8 cellular contexts compared by ENCODE assay signal in genomic region chr13:74040200-74040599, GRCh38.
DNase-seq lines count a peak whose midpoint lies in the region; ATAC-seq and TF ChIP-seq lines count a peak whose summit lies in the region.

No MANE protein-coding gene starts in this region.

- H2BK5ac ChIP-seq in trophoblast cell (ENCODE audit: low read depth, low read length, poor library complexity) = no peak overlapping the region

- H3K79me2 ChIP-seq in trophoblast cell (ENCODE audit: control insufficient read depth, insufficient read depth, low read length, poor library complexity) = peaks cover 2% of the 10 kb centered on the region

- H2AK5ac ChIP-seq in trophoblast cell (ENCODE audit: low read length) = no peak overlapping the region

- H3K9ac ChIP-seq in trophoblast cell (ENCODE audit: low read length) = no peak overlapping the region

- no peak overlapping the region for H3K4ac ChIP-seq in trophoblast cell (ENCODE audit: low read depth, low read length)

- H4K91ac ChIP-seq in trophoblast cell (ENCODE audit: low read depth, low read length) = no peak overlapping the region

- no peaks in the 10 kb centered on the region for H3K36me3 ChIP-seq in trophoblast cell (ENCODE audit: control insufficient read depth in 1 of 2, insufficient read depth in 2 of 2, low read length in 2 of 2)

- WGBS in trophoblast cell (ENCODE audit: extremely low coverage, insufficient coverage, insufficient read length) = no CpG with 5 or more reads among the region's 4 CpGs

- POLR2A ChIA-PET in GM10248 (lab: Yijun Ruan, JAX) = no interaction called here

- H2BK12ac ChIP-seq in trophoblast cell (ENCODE audit: low read length) = no peak overlapping the region

- ATAC-seq in GM21367 (IDR thresholded peaks at IDR 0.05; ENCODE audit: unreplicated experiment) = peak; percentile 91
- ATAC-seq in HG03520 (IDR thresholded peaks at IDR 0.05; ENCODE audit: unreplicated experiment) = peak; percentile 95

- TF ChIP-seq CTCF in GM10248 (IDR thresholded peaks at IDR 0.05; ENCODE audit: control extremely low read depth, extremely low read depth, low read depth, missing control alignments) (peak; percentile 39), fibroblast of pulmonary artery (IDR thresholded peaks at IDR 0.05; ENCODE audit: low read length, missing control alignments) (peak; percentile 53)

- H3K4me3 ChIP-seq in fibroblast of pulmonary artery (replicated peaks; ENCODE audit: low read depth, low read length) = no peak overlapping the region
- H3K4me3 ChIP-seq in trophoblast cell (ENCODE audit: low read depth, low read length) = no peak overlapping the region

- H3K23ac ChIP-seq in trophoblast cell (ENCODE audit: low read length) = no peak overlapping the region

- no peak overlapping the region for H3K4me2 ChIP-seq in trophoblast cell (ENCODE audit: low read length)

- no peaks in the 10 kb centered on the region for H3K9me3 ChIP-seq in trophoblast cell (ENCODE audit: insufficient read depth, low read depth, low read length)

- CTCF ChIA-PET in GM10248 (lab: Yijun Ruan, JAX) = interaction anchor here (0.5 to 2.0 kb wide), 8 partner anchors 9 to 228 kb away, joined by 3 to 7 read pairs (median 4); no protein-coding TSS in a partner anchor

- peaks cover 5% of the 10 kb centered on the region for H3K79me1 ChIP-seq in trophoblast cell (ENCODE audit: low read length)

- no peak overlapping the region for H3K27ac ChIP-seq in trophoblast cell (ENCODE audit: low read depth, low read length)

- peaks cover 11 to 12% of the 10 kb centered on the region in 2 experiments for H3K4me1 ChIP-seq in trophoblast cell (ENCODE audit: control insufficient read depth in 1 of 2, insufficient read depth in 2 of 2, low read length in 2 of 2)

- no peak overlapping the region for H2AFZ ChIP-seq in trophoblast cell (ENCODE audit: insufficient read depth, low read length, poor library complexity)

- H3K14ac ChIP-seq in trophoblast cell (ENCODE audit: low read length) = no peak overlapping the region

- H2BK120ac ChIP-seq in trophoblast cell (ENCODE audit: insufficient read depth, low read length, poor library complexity) = no peak overlapping the region

- DNase-seq in GM10248 (ENCODE audit: extremely low spot score) (peak; percentile 44), SK-N-DZ (ENCODE audit: low spot score) (peak; percentile 56), fibroblast of pulmonary artery (ENCODE audit: low read depth) (peak; percentile 36), trophoblast cell (peak; percentile 10 to 51), mucosa of gallbladder (ENCODE audit: low spot score) (no peak), kidney glomerular epithelial cell (lab: John Stamatoyannopoulos, UW) (no peak)

- no peak overlapping the region for H4K8ac ChIP-seq in trophoblast cell (ENCODE audit: low read depth, low read length)

- H4K12ac ChIP-seq in trophoblast cell (ENCODE audit: low read depth, low read length) = no peak overlapping the region

- H3K27me3 ChIP-seq in trophoblast cell (ENCODE audit: insufficient read depth, low read length) = no peaks in the 10 kb centered on the region

- no peak overlapping the region for H3K18ac ChIP-seq in trophoblast cell (ENCODE audit: low read length)

Comparison
In these comparisons a context has a peak if more than half of its experiments do, and no peak if none do; other contexts are left out.
1. DNase-seq: peak in GM10248 (single experiment), SK-N-DZ (single experiment), fibroblast of pulmonary artery (single experiment) and trophoblast cell (2 of 2); none in mucosa of gallbladder (single experiment) and kidney glomerular epithelial cell (single experiment).